Comparison of ENCODE assay signal across 13 cellular contexts in genomic region chr6:160347259-160348208, GRCh38. TPM values are rescaled to one million over a fixed set of nuclear protein-coding genes. Genes with fewer than 3 reads are reported as not detected.
A peak's percentile ranks its signal among the peaks of the same experiment; 100 is the strongest.
DNase-seq lines count a peak whose midpoint lies in the region; ATAC-seq, FAIRE-seq and TF ChIP-seq lines count a peak whose summit lies in the region.
"Had no signal": no experiment of that assay in that cellular context is flagged by ENCODE, and none has a peak within 500 bp of the region (broad histone marks: within the 10 kb centered on the region; RNA-seq: fewer than 3 reads in every experiment).

No MANE protein-coding gene starts in this region.

- intact Hi-C loops in sciatic nerve (cut with DNase I), result no loop called here
- intact Hi-C loops in kidney (cut with DNase I), result no loop called here

- TF ChIP-seq CTCF in bronchial epithelial cell (IDR thresholded peaks at IDR 0.05; ENCODE audit: insufficient read depth, low read length, severe bottlenecking) (no peak), kidney epithelial cell (IDR thresholded peaks at IDR 0.05; ENCODE audit: insufficient read depth, low read length, poor library complexity, severe bottlenecking) (no peak), kidney (IDR thresholded peaks at IDR 0.05; ENCODE audit: borderline replicate concordance, extremely low read depth, insufficient read depth) (no peak)

- no peak overlapping the region for H3K9ac ChIP-seq in kidney (ENCODE audit: low read length in 2 of 2)

- H3K4me3 ChIP-seq in H7 (ENCODE audit: insufficient read depth, low read depth, low read length) (peak overlapping the region; percentile 69), bronchial epithelial cell (ENCODE audit: low read depth, low read length) (peak overlapping the region; percentile 81), kidney epithelial cell (ENCODE audit: low read depth, low read length) (peak overlapping the region; percentile 24), kidney (ENCODE audit: low read length in 2 of 2) (no peak overlapping the region)

- H3K27me3 ChIP-seq in H7 (ENCODE audit: control insufficient read depth, insufficient read depth, low read length) (peaks cover 33% of the 10 kb centered on the region; the same call in 1 of the 2 replicates), bronchial epithelial cell (ENCODE audit: control insufficient read depth, insufficient read depth, low read length) (no peaks in the 10 kb centered on the region), kidney epithelial cell (ENCODE audit: control insufficient read depth, insufficient read depth, low read length) (peaks cover 2% of the 10 kb centered on the region)

- H3K4me1 ChIP-seq in kidney (ENCODE audit: control insufficient read depth in 1 of 2, insufficient read depth in 1 of 2, low read depth in 1 of 2, low read length in 2 of 2), result peaks cover 0 to 4% of the 10 kb centered on the region in 2 donors

- no peaks in the 10 kb centered on the region for H3K9me3 ChIP-seq in kidney (ENCODE audit: control insufficient read depth in 1 of 2, low read length in 2 of 2)

- FAIRE-seq in bronchial epithelial cell (lab: Jason Lieb, UNC) (no peak), kidney (lab: Jason Lieb, UNC) (no peak)
- FAIRE-seq: islet of Langerhans had no signal

- no peak overlapping the region for H3K27ac ChIP-seq in kidney (ENCODE audit: low read depth in 2 of 2, low read length in 2 of 2)

- DNase-seq in H7 (peak; percentile 88), bronchial epithelial cell (ENCODE audit: low read depth) (no peak), kidney epithelial cell (ENCODE audit: low read depth) (no peak), sciatic nerve (ENCODE audit: low spot score) (no peak), T-helper 2 cell (no peak), kidney (no peak)
- DNase-seq: activated CD8-positive, alpha-beta memory T cell treated with anti-CD3 and anti-CD28 coated beads for 24 hours; CD4-positive, CD25-positive, alpha-beta regulatory T cell; NCI-H1694; stimulated activated CD4-positive, alpha-beta T cell treated with anti-CD3 and anti-CD28 coated beads, Interleukin-4, amount 100 ng/mL, for 4 hours had no signal

- ATAC-seq in sciatic nerve, result peak; percentile 75
- ATAC-seq in HG02610 (IDR thresholded peaks at IDR 0.05; ENCODE audit: unreplicated experiment), result no peak
- ATAC-seq in GM18868 (IDR thresholded peaks at IDR 0.05; ENCODE audit: unreplicated experiment), result no peak

- H3K36me3 ChIP-seq in H7 (replicated peaks; ENCODE audit: control insufficient read depth, insufficient read depth, low read length) (no peaks in the 10 kb centered on the region), bronchial epithelial cell (ENCODE audit: control insufficient read depth, insufficient read depth, low read length) (no peaks in the 10 kb centered on the region), kidney epithelial cell (ENCODE audit: control insufficient read depth, insufficient read depth, low read length) (no peaks in the 10 kb centered on the region), kidney (ENCODE audit: control insufficient read depth in 1 of 2, insufficient read depth in 2 of 2, low read length in 2 of 2) (no peaks in the 10 kb centered on the region)

RNA-seq across cellular contexts. Expression of gene SLC22A3, which starts 0.6 kb away (rescaled TPM):
- total RNA-seq in H7 (2014; rRNA removed; shearing (Covaris generic)), result 17.3 and 23.9 TPM in 2 replicates
- total RNA-seq in bronchial epithelial cell (8.2 and 8.6 TPM in 2 replicates), kidney epithelial cell (5.8 and 6.4 TPM in 2 replicates), sciatic nerve (189 TPM), kidney (6.4 TPM)
- polyA plus RNA-seq in kidney (ENCODE audit: insufficient read depth, low read depth, low replicate concordance), result 7.4 TPM

Comparison
In these comparisons a context has a peak if more than half of its experiments do, and no peak if none do; other contexts are left out.
1. H3K4me3 ChIP-seq: peak in H7 (single experiment), bronchial epithelial cell (single experiment) and kidney epithelial cell (single experiment); none in kidney (0 of 2).